Comparison of ENCODE assay signal across 8 cellular contexts in genomic region chr3:141412087-141412935, GRCh38. TPM values are rescaled to one million over a fixed set of nuclear protein-coding genes. Genes with fewer than 3 reads are reported as not detected.
A peak's percentile ranks its signal among the peaks of the same experiment; 100 is the strongest.
DNase-seq lines count a peak whose midpoint lies in the region; ATAC-seq and TF ChIP-seq lines count a peak whose summit lies in the region.

No MANE protein-coding gene starts in this region.

- TF ChIP-seq CTCF in SK-N-SH (IDR thresholded peaks at IDR 0.05) = no peak
- TF ChIP-seq CTCF in body of pancreas (IDR thresholded peaks at IDR 0.05) = peak in 1 of 7 experiments; percentile 16

- POLR2A ChIA-PET in SK-N-SH (lab: Yijun Ruan, JAX) = no interaction called here

- H3K36me3 ChIP-seq in SK-N-SH (replicated peaks in 1 of 2; ENCODE audit: control insufficient read depth in 1 of 2, insufficient read depth in 2 of 2, low read length in 1 of 2) (peaks cover 38 to 57% of the 10 kb centered on the region in 2 experiments), body of pancreas (replicated peaks in 1 of 2; ENCODE audit: insufficient read depth in 1 of 2, low read depth in 2 of 2) (no peaks in the 10 kb centered on the region)

- H3K9me3 ChIP-seq in SK-N-SH = no peaks in the 10 kb centered on the region
- no peaks in the 10 kb centered on the region for H3K9me3 ChIP-seq in body of pancreas

- no peak overlapping the region for H3K4me2 ChIP-seq in SK-N-SH

- H2AFZ ChIP-seq in SK-N-SH (ENCODE audit: low read depth) = no peak overlapping the region

- DNase-seq in EH (ENCODE audit: low read depth) (peak; percentile 96), SK-N-SH (no peak), body of pancreas (peak; percentile 61 to 80 (median 72)), iris pigment epithelial cell (ENCODE audit: low read depth) (peak; percentile 94), NCI-H82 (lab: John Stamatoyannopoulos, UW) (no peak)
- DNase-seq in stimulated activated CD4-positive, alpha-beta T cell treated with anti-CD3 and anti-CD28 coated beads, Interleukin-15, amount 100 ng/mL, for 24 hours = peak; percentile 53

- TF ChIP-seq RAD21 in SK-N-SH (IDR thresholded peaks at IDR 0.05; ENCODE audit: low read length) = no peak

- no peak overlapping the region; the same call in 1 of the 2 replicates for H3K9ac ChIP-seq in SK-N-SH

- CTCF ChIA-PET in SK-N-SH (lab: Yijun Ruan, JAX) = interaction anchor here (0.9 to 1.4 kb wide), 3 partner anchors 43 to 52 kb away, joined by 3 to 6 read pairs (median 3); no protein-coding TSS in a partner anchor

- intact Hi-C loops in body of pancreas (cut with DNase I) = no loop called here

- no peak for TF ChIP-seq EP300 in SK-N-SH (IDR thresholded peaks at IDR 0.05; ENCODE audit: borderline replicate concordance in 1 of 2, low read depth in 1 of 2, low read length in 1 of 2)

- peaks cover 31% of the 10 kb centered on the region for H3F3A ChIP-seq in SK-N-SH (replicated peaks; ENCODE audit: insufficient read depth)

- H3K27ac ChIP-seq in SK-N-SH (ENCODE audit: low read depth in 2 of 2, low read length in 1 of 2) (peak overlapping the region; percentile 44 to 78; a peak in 3 of 4 replicates), body of pancreas (peak overlapping the region; percentile 75 to 96 (median 94))

- H3K9me2 ChIP-seq in SK-N-SH = no peaks in the 10 kb centered on the region

- H3K4me1 ChIP-seq in SK-N-SH (ENCODE audit: control insufficient read depth in 1 of 2, insufficient read depth in 2 of 2, low read depth in 1 of 2, low read length in 1 of 2) = peaks cover 42 to 46% of the 10 kb centered on the region in 2 experiments
- peaks cover 92% of the 10 kb centered on the region for H3K4me1 ChIP-seq in body of pancreas

- H4K20me1 ChIP-seq in SK-N-SH (ENCODE audit: insufficient read depth) = no peaks in the 10 kb centered on the region

- H3K27me3 ChIP-seq in SK-N-SH (ENCODE audit: insufficient read depth) (no peaks in the 10 kb centered on the region), body of pancreas (no peaks in the 10 kb centered on the region)

- TF ChIP-seq POLR2A in body of pancreas (IDR thresholded peaks at IDR 0.05) = no peak

- H3K79me2 ChIP-seq in SK-N-SH (ENCODE audit: insufficient read depth) = peaks cover 78% of the 10 kb centered on the region

- ATAC-seq in HG03159 (IDR thresholded peaks at IDR 0.05; ENCODE audit: unreplicated experiment) (peak; percentile 64), body of pancreas (peak; percentile 67), GM18520 (IDR thresholded peaks at IDR 0.05; ENCODE audit: unreplicated experiment) (no peak)

- H3K4me3 ChIP-seq in SK-N-SH (ENCODE audit: low read depth in 2 of 2, low read length in 1 of 2) = no peak overlapping the region
- H3K4me3 ChIP-seq in body of pancreas = no peak overlapping the region

- WGBS in SK-N-SH (ENCODE audit: low lambda C conversion rate) = 63% methylated on average over 10 of the region's 10 CpGs
- WGBS in body of pancreas, 2 donors = 2 to 4% methylated on average over 10 of the region's 10 CpGs

TF ChIP-seq in SK-N-SH, 30 proteins besides CTCF, POLR2A, EP300 and RAD21:
- no peak for TF ChIP-seq MEF2A (IDR thresholded peaks at IDR 0.05; ENCODE audit: borderline replicate concordance, low read depth)
- no peak for TF ChIP-seq TCF12 (IDR thresholded peaks at IDR 0.05)
- TF ChIP-seq JUND (IDR thresholded peaks at IDR 0.05) = 0 out of 2 replicates have a peak, but pooled peaks have one; percentile 10
- TF ChIP-seq FOXJ3 (CRISPR knock-in tag; IDR thresholded peaks at IDR 0.05) = no peak
- no peak for TF ChIP-seq MXI1 (IDR thresholded peaks at IDR 0.05; ENCODE audit: low read depth, low read length)
- TF ChIP-seq TEAD4 (IDR thresholded peaks at IDR 0.05; ENCODE audit: borderline replicate concordance, insufficient read depth) = no peak
- no peak for TF ChIP-seq ELF1 (IDR thresholded peaks at IDR 0.05)
- no peak for TF ChIP-seq RXRA (IDR thresholded peaks at IDR 0.05; ENCODE audit: borderline replicate concordance, low read depth)
- no peak for TF ChIP-seq FOSL2 (IDR thresholded peaks at IDR 0.05; ENCODE audit: borderline replicate concordance, low read depth)
- TF ChIP-seq NRF1 (IDR thresholded peaks at IDR 0.05; ENCODE audit: low read depth, low read length) = no peak
- TF ChIP-seq EZH2phosphoT487 (IDR thresholded peaks at IDR 0.05; ENCODE audit: borderline replicate concordance, low read depth) = no peak
- no peak for TF ChIP-seq REST (IDR thresholded peaks at IDR 0.05; ENCODE audit: low read depth, low read length)
- TF ChIP-seq YY1 (IDR thresholded peaks at IDR 0.05; ENCODE audit: low read depth) = 0 out of 2 replicates have a peak, but pooled peaks have one; percentile 38
- TF ChIP-seq FOXM1 (IDR thresholded peaks at IDR 0.05; ENCODE audit: low read depth) = no peak
- TF ChIP-seq TAF1 (IDR thresholded peaks at IDR 0.05; ENCODE audit: borderline replicate concordance, low read depth, low read length) = no peak
- TF ChIP-seq USF2 (IDR thresholded peaks at IDR 0.05; ENCODE audit: borderline replicate concordance, low read depth, low read length) = no peak
- no peak for TF ChIP-seq MAX (IDR thresholded peaks at IDR 0.05; ENCODE audit: low read depth)
- no peak for TF ChIP-seq POLR2AphosphoS5 (IDR thresholded peaks at IDR 0.05; ENCODE audit: low read depth, low read length)

RNA-seq across cellular contexts. Expression of gene ZBTB38, which starts 44.0 kb away (rescaled TPM):
- 10.1 and 11.3 TPM in 2 replicates for polyA plus RNA-seq in SK-N-SH (2012; rRNA removed)
- polyA plus RNA-seq in SK-N-SH (2012; cell fraction: cytosol; rRNA removed) = 11.6 and 11.7 TPM in 2 replicates
- 20.0 and 21.9 TPM in 2 replicates for polyA plus RNA-seq in SK-N-SH (2012; cell fraction: nucleus; rRNA removed)
- 10 to 100 TPM; 48.5 to 60.4 TPM for total RNA-seq in body of pancreas

Comparison
In these comparisons a context has a peak if more than half of its experiments do, and no peak if none do; other contexts are left out.
1. DNase-seq: peak in EH (single experiment), body of pancreas (4 of 4), iris pigment epithelial cell (single experiment) and stimulated activated CD4-positive, alpha-beta T cell treated with anti-CD3 and anti-CD28 coated beads, Interleukin-15, amount 100 ng/mL, for 24 hours (single experiment); none in SK-N-SH (single experiment) and NCI-H82 (single experiment).